1 cellular context compared by ENCODE assay signal in the genomic region with DNA sequence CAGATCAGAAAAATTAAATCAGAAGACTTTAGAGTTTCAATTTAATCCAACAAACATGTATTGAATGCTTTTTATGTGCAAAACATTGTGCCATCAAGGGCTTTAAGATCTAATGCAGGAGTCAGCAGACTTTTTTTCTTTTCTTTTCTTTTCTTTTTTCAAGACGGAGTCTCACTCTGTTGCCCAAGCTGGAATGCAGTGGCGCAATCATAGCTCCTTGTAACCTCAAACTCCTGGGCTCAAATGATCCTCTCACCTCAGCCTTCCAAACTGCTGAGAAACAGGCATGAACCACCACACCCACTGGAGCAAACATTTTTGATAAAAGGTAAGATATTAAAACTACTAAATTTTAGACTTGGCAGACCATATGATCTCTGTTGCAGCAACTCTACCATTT.
TF ChIP-seq lines count a peak whose summit lies in the region.

No MANE protein-coding gene starts in this region.

TF ChIP-seq in K562, 482 proteins besides CTCF, POLR2A, EP300 and RAD21:
- TF ChIP-seq DDX20 (tag; IDR thresholded peaks at IDR 0.05; ENCODE audit: low read depth): no peak
- peak; percentile 35 for TF ChIP-seq CEBPB (tag; IDR thresholded peaks at IDR 0.05)
